Comparison of ENCODE assay signal across 9 cellular contexts in genomic region chr4:109406337-109406931, GRCh38. TPM values are rescaled to one million over a fixed set of nuclear protein-coding genes. Genes with fewer than 3 reads are reported as not detected.
DNase-seq lines count a peak whose midpoint lies in the region; ATAC-seq and TF ChIP-seq lines count a peak whose summit lies in the region.
"Had no signal": no experiment of that assay in that cellular context is flagged by ENCODE, and none has a peak within 500 bp of the region (broad histone marks: within the 10 kb centered on the region; RNA-seq: fewer than 3 reads in every experiment).

No MANE protein-coding gene starts in this region.

- TF ChIP-seq EP300 in transverse colon (IDR thresholded peaks at IDR 0.05; ENCODE audit: low read depth), result no peak

- TF ChIP-seq CTCF in mammary epithelial cell (conservative IDR thresholded peaks at IDR 0.05 in 1 of 2, IDR thresholded peaks at IDR 0.05 in 1 of 2; ENCODE audit: extremely low read depth in 1 of 2, insufficient read depth in 1 of 2, low read depth in 1 of 2, low read length in 2 of 2) (peak; percentile 77 to 84), transverse colon (IDR thresholded peaks at IDR 0.05) (peak; percentile 43 to 63 (median 54))

- H4K20me1 ChIP-seq in mammary epithelial cell (ENCODE audit: insufficient read depth, low read length), result no peaks in the 10 kb centered on the region
- H4K20me1 ChIP-seq: BLaER1 had no signal

- H3K27me3 ChIP-seq in mammary epithelial cell (ENCODE audit: insufficient read depth, low read length), result peaks cover 4% of the 10 kb centered on the region
- no peaks in the 10 kb centered on the region for H3K27me3 ChIP-seq in transverse colon
- H3K27me3 ChIP-seq: BLaER1 had no signal

- in situ Hi-C loops in mammary epithelial cell (cut with MboI; ENCODE audit: low sequenced_read_pairs in 2 of 2) (loop anchor here (10.0 to 25.0 kb wide), 2 partner anchors 569 to 572 kb away; no protein-coding TSS in a partner anchor), transverse colon (cut with MboI; ENCODE audit: low pct_ligation_motif_present in 1 of 4, low pct_unique_long_range_greater_than_20kb in 1 of 4, low sequenced_read_pairs in 3 of 4) (loop anchor here in 3 of 4 donors (25.0 kb wide), 3 partner anchors 556 to 1106 kb away; no protein-coding TSS in a partner anchor)

- DNase-seq in DMS79 (lab: John Stamatoyannopoulos, UW), result peak; percentile 20
- DNase-seq in DMS79 treated with DMSO at 0.1 percent for 48 hours (lab: John Stamatoyannopoulos, UW), result no peak
- peak; percentile 47 for DNase-seq in NCI-H460 (ENCODE audit: extremely low read depth, low read depth)
- peak; percentile 49 for DNase-seq in mammary epithelial cell
- no peak for DNase-seq in left colon
- DNase-seq in transverse colon, result no peak

- H3K9me3 ChIP-seq in mammary epithelial cell (replicated peaks; ENCODE audit: insufficient read depth, low read length), result no peaks in the 10 kb centered on the region
- H3K9me3 ChIP-seq in transverse colon, result no peaks in the 10 kb centered on the region
- H3K9me3 ChIP-seq: BLaER1 had no signal

- TF ChIP-seq POLR2A in transverse colon (IDR thresholded peaks at IDR 0.05), result no peak

- H3K36me3 ChIP-seq in mammary epithelial cell (ENCODE audit: insufficient read depth, low read length) (no peaks in the 10 kb centered on the region), transverse colon (no peaks in the 10 kb centered on the region)
- H3K36me3 ChIP-seq: BLaER1 had no signal

- peaks cover 9% of the 10 kb centered on the region for H3K4me1 ChIP-seq in mammary epithelial cell (ENCODE audit: insufficient read depth, low read length)
- no peaks in the 10 kb centered on the region for H3K4me1 ChIP-seq in transverse colon
- H3K4me1 ChIP-seq: BLaER1 had no signal

- intact Hi-C loops in mammary epithelial cell (cut with micrococcal nuclease), result loop anchor here (1.0 to 10.0 kb wide), 4 partner anchors 108 to 572 kb away; no protein-coding TSS in a partner anchor
- intact Hi-C loops in left colon (cut with DNase I, micrococcal nuclease), result no loop called here
- intact Hi-C loops in transverse colon (cut with DNase I; ENCODE audit: low total_unique reads), result no loop called here

- dilution Hi-C loops in mammary epithelial cell (cut with HindIII; ENCODE audit: low sequenced_read_pairs), result no loop called here

- H3K79me2 ChIP-seq in mammary epithelial cell (ENCODE audit: insufficient read depth, low read length), result no peaks in the 10 kb centered on the region

- H3K4me3 ChIP-seq in mammary epithelial cell (replicated peaks in 1 of 3; ENCODE audit: insufficient read depth in 1 of 3, low read depth in 2 of 3, low read length in 3 of 3), result no peak overlapping the region
- H3K4me3 ChIP-seq in transverse colon, result no peak overlapping the region
- H3K4me3 ChIP-seq: BLaER1 had no signal

- 5% methylated on average over 2 of the region's 2 CpGs for whole genome bisulfite sequencing in mammary epithelial cell (ENCODE audit: low coverage, missing lambda C conversion rate)
- 4 to 9% methylated on average over 2 of the region's 2 CpGs for WGBS in transverse colon (ENCODE audit: low coverage in 1 of 2), 2 donors

- CTCF ChIA-PET in mammary epithelial cell (lab: Charles Lee; ENCODE audit: low non-redundant PET), result no interaction called here

- no peak overlapping the region for H2AFZ ChIP-seq in mammary epithelial cell (ENCODE audit: low read depth, low read length)

- no peak overlapping the region for H3K9ac ChIP-seq in mammary epithelial cell (ENCODE audit: insufficient read depth, low read length)
- H3K9ac ChIP-seq: BLaER1 had no signal

- H3K27ac ChIP-seq in mammary epithelial cell (ENCODE audit: insufficient read depth, low read depth, low read length) (no peak overlapping the region), transverse colon (no peak overlapping the region)
- H3K27ac ChIP-seq: BLaER1 had no signal

- H3K4me2 ChIP-seq in mammary epithelial cell (ENCODE audit: insufficient read depth, low read depth, low read length), result no peak overlapping the region
- H3K4me2 ChIP-seq: BLaER1 had no signal

- no TSS peak for BruUV-seq in mammary epithelial cell (replicated peaks; lab: Mats Ljungman, UMichigan)

- peak; percentile 71 for ATAC-seq in GM19023 (IDR thresholded peaks at IDR 0.05; ENCODE audit: unreplicated experiment)
- peak; percentile 87 for ATAC-seq in HG03159 (IDR thresholded peaks at IDR 0.05; ENCODE audit: unreplicated experiment)
- ATAC-seq in left colon, result peak; percentile 68

RNA-seq across cellular contexts. Expression of gene SEC24B, which starts 27.2 kb away (rescaled TPM):
- 16.9 and 17.3 TPM in 2 replicates for total RNA-seq in NCI-H460 (2014; rRNA removed; shearing (Covaris generic))
- 7.4 and 14.4 TPM in 2 replicates for polyA plus RNA-seq in NCI-H460 (2014; cell fraction: nucleus; rRNA removed)
- total RNA-seq in mammary epithelial cell (10 to 100 TPM; 22.0 to 34.7 TPM), left colon (10 to 100 TPM; 29.9 to 33.9 TPM), transverse colon (10 to 100 TPM; 14.3 to 44.1 (median 35.4) TPM)
- 44.8 TPM for polyA plus RNA-seq in mammary epithelial cell
- 63.1 TPM for polyA minus RNA-seq in mammary epithelial cell

Comparison
In these comparisons a context has a peak if more than half of its experiments do, and no peak if none do; other contexts are left out.
1. DNase-seq: peak in DMS79 (single experiment), NCI-H460 (single experiment) and mammary epithelial cell (single experiment); none in DMS79 treated with DMSO at 0.1 percent for 48 hours (single experiment), left colon (0 of 2) and transverse colon (single experiment).
2. Peak in every context shown above with its lines, with median percentiles within 50 percentile points of each other: ATAC-seq.